In the genomic region with DNA sequence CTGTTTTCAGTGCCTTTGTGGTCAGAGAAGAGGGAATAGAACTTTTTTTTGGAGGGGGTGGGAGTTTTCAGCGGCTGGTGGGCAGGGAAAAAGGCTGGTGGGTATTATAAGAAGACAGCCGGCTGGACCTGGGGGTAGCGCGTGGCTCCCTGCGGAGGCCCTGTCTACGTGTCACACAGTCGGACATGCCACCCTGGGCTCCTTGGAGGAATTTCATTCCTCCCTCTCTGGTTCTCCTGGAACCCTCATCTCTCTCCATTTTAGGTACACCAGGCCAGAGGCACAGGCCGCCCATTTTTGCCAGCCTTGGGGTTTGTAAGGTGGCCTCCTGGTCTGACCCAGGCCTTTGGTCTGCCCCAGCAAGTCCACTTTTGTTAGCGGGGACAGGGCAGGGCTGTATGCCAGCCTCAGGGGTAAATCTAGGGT, we compare ENCODE assay signal across 1 cellular context.
TF ChIP-seq lines count a peak whose summit lies in the region.

No MANE protein-coding gene starts in this region.

TF ChIP-seq in IMR-90, 13 proteins besides CTCF, POLR2A, EP300 and RAD21:
- TF ChIP-seq MXI1 (IDR thresholded peaks at IDR 0.05; ENCODE audit: borderline replicate concordance, low read depth, low read length) (peak; percentile 36; the same call in 1 of the 2 replicates), NFE2L2 (IDR thresholded peaks at IDR 0.05; ENCODE audit: low read depth, low read length) (no peak)
